Comparison of ENCODE assay signal across 10 cellular contexts in genomic region chr11:105099619-105100018, GRCh38. TPM values are rescaled to one million over a fixed set of nuclear protein-coding genes. Genes with fewer than 3 reads are reported as not detected.
DNase-seq lines count a peak whose midpoint lies in the region; ATAC-seq, FAIRE-seq and TF ChIP-seq lines count a peak whose summit lies in the region.
"Not testable (repeated sequence)": the region's sequence is repeated elsewhere in the genome, so short reads cannot be mapped to it uniquely, and the experiment has no call there.
"Had no signal": no experiment of that assay in that cellular context is flagged by ENCODE, and none has a peak within 500 bp of the region (broad histone marks: within the 10 kb centered on the region; RNA-seq: fewer than 3 reads in every experiment).

No MANE protein-coding gene starts in this region.

- CTCF ChIA-PET in CD4-positive, alpha-beta T cell (lab: Charles Lee); activated CD4-positive, alpha-beta T cell treated with anti-CD3 and anti-CD28 coated beads for 36 hours (lab: Charles Lee); endothelial cell of umbilical vein (lab: Charles Lee): not testable (repeated sequence)

- not testable (repeated sequence) for FAIRE-seq in endothelial cell of umbilical vein (lab: Jason Lieb, UNC)

- not testable (repeated sequence) for H3K9me3 ChIP-seq in CD4-positive, alpha-beta T cell (ENCODE audit: control insufficient read depth, low read length); Loucy (ENCODE audit: insufficient read depth, low read depth, low read length); endothelial cell of umbilical vein (replicated peaks; ENCODE audit: control insufficient read depth, insufficient read depth, low read length)

- not testable (repeated sequence) for H3K27me3 ChIP-seq in CD4-positive, alpha-beta T cell (ENCODE audit: control insufficient read depth, insufficient read depth, low read length); Loucy (ENCODE audit: insufficient read depth, low read length, poor library complexity, severe bottlenecking); endothelial cell of umbilical vein (ENCODE audit: control insufficient read depth in 2 of 2, insufficient read depth in 2 of 2, low read length in 2 of 2)

- not testable (repeated sequence) for H3F3A ChIP-seq in Loucy (ENCODE audit: low read depth)

- H3K9me1 ChIP-seq in endothelial cell of umbilical vein (replicated peaks; ENCODE audit: control insufficient read depth, extremely low read depth, insufficient read depth, low read length), result not testable (repeated sequence)

- not testable (repeated sequence) for TF ChIP-seq CTCF in CD4-positive, alpha-beta T cell (IDR thresholded peaks at IDR 0.05); Loucy (conservative IDR thresholded peaks at IDR 0.05; ENCODE audit: low read length); endothelial cell of umbilical vein (IDR thresholded peaks at IDR 0.05; ENCODE audit: extremely low read depth in 1 of 2, insufficient read depth in 1 of 2, low read depth in 1 of 2, low read length in 2 of 2)

- not testable (repeated sequence) for H3K79me2 ChIP-seq in Loucy (ENCODE audit: insufficient read depth, low read length); endothelial cell of umbilical vein (ENCODE audit: control insufficient read depth, insufficient read depth, low read length)

- dilution Hi-C loops in endothelial cell of umbilical vein (cut with MboI; ENCODE audit: extremely low pct_ligation_motif_present, low sequenced_read_pairs), result not testable (repeated sequence)

- not testable (repeated sequence) for H4K20me1 ChIP-seq in Loucy (ENCODE audit: insufficient read depth, low read length, poor library complexity, severe bottlenecking); endothelial cell of umbilical vein (replicated peaks; ENCODE audit: control insufficient read depth, extremely low read depth, insufficient read depth, low read length)

- H3K4me1 Mint-ChIP-seq in CD4-positive, alpha-beta T cell (ENCODE audit: low read depth), result peaks cover 30% of the 10 kb centered on the region
- peaks cover 29% of the 10 kb centered on the region for H3K4me1 Mint-ChIP-seq in activated CD4-positive, alpha-beta T cell treated with anti-CD3 and anti-CD28 coated beads for 36 hours
- H3K4me1 Mint-ChIP-seq in activated T-cell treated with anti-CD3 and anti-CD28 coated beads, Interleukin-2, amount 50 U/mL, for 4 hours (ENCODE audit: low read depth), result peaks cover 30% of the 10 kb centered on the region
- H3K4me1 Mint-ChIP-seq in activated naive CD8-positive, alpha-beta T cell treated with anti-CD3 and anti-CD28 coated beads, Interleukin-2, amount 50 U/mL, for 24 hours, result peaks cover 23% of the 10 kb centered on the region
- H3K4me1 Mint-ChIP-seq in natural killer cell treated with Interleukin-12 subunit alpha and Interleukin-12 subunit beta and Interleukin-15 and Interleukin-18, amount 100 ng/mL, for 72 hours (ENCODE audit: low read depth in 2 of 2), result peaks cover 16 to 29% of the 10 kb centered on the region in 2 donors

- POLR2A ChIA-PET in CD4-positive, alpha-beta T cell (lab: Charles Lee), result interaction anchor here (1.0 kb wide), 1 partner anchor 9 kb away, joined by 4 read pairs; no protein-coding TSS in a partner anchor
- POLR2A ChIA-PET in activated CD4-positive, alpha-beta T cell treated with anti-CD3 and anti-CD28 coated beads for 36 hours (lab: Charles Lee); endothelial cell of umbilical vein (lab: Charles Lee): not testable (repeated sequence)

- not testable (repeated sequence) for BruUV-seq in endothelial cell of umbilical vein (replicated peaks; lab: Mats Ljungman, UMichigan)

- H3K9ac ChIP-seq in Loucy (ENCODE audit: low read depth, low read length, poor library complexity, severe bottlenecking); endothelial cell of umbilical vein (replicated peaks; ENCODE audit: extremely low read depth, insufficient read depth, low read length): not testable (repeated sequence)

- TF ChIP-seq POLR2A in endothelial cell of umbilical vein (IDR thresholded peaks at IDR 0.05; ENCODE audit: low read depth, low read length), result not testable (repeated sequence)

- peak; percentile 29 for ATAC-seq in CD4-positive, alpha-beta T cell (ENCODE audit: poor library complexity)
- peak; percentile 40 for ATAC-seq in activated CD4-positive, alpha-beta T cell treated with anti-CD3 and anti-CD28 coated beads for 36 hours
- ATAC-seq in activated T-cell treated with anti-CD3 and anti-CD28 coated beads, Interleukin-2, amount 50 U/mL, for 4 hours, result peak; percentile 30 to 37
- ATAC-seq in activated naive CD8-positive, alpha-beta T cell treated with anti-CD3 and anti-CD28 coated beads, Interleukin-2, amount 50 U/mL, for 24 hours, result peak; percentile 58
- ATAC-seq in natural killer cell treated with Interleukin-12 subunit alpha and Interleukin-12 subunit beta and Interleukin-15 and Interleukin-18, amount 100 ng/mL, for 72 hours, result peak in 1 of 2 donors; percentile 65

- not testable (repeated sequence) for H3K36me3 Mint-ChIP-seq in CD4-positive, alpha-beta T cell (ENCODE audit: low read depth); activated CD4-positive, alpha-beta T cell treated with anti-CD3 and anti-CD28 coated beads for 36 hours (ENCODE audit: low read depth); activated T-cell treated with anti-CD3 and anti-CD28 coated beads, Interleukin-2, amount 50 U/mL, for 4 hours (ENCODE audit: insufficient read depth); activated naive CD8-positive, alpha-beta T cell treated with anti-CD3 and anti-CD28 coated beads, Interleukin-2, amount 50 U/mL, for 24 hours (ENCODE audit: low read depth); natural killer cell treated with Interleukin-12 subunit alpha and Interleukin-12 subunit beta and Interleukin-15 and Interleukin-18, amount 100 ng/mL, for 72 hours

- peaks cover 13% of the 10 kb centered on the region for H3K4me1 ChIP-seq in Loucy (ENCODE audit: insufficient read depth, low read length, poor library complexity, severe bottlenecking)
- H3K4me1 ChIP-seq in endothelial cell of umbilical vein (ENCODE audit: control insufficient read depth, extremely low read depth, insufficient read depth, low read length), result not testable (repeated sequence)

- H3K9me3 Mint-ChIP-seq in CD4-positive, alpha-beta T cell; activated CD4-positive, alpha-beta T cell treated with anti-CD3 and anti-CD28 coated beads for 36 hours (ENCODE audit: low read depth); activated T-cell treated with anti-CD3 and anti-CD28 coated beads, Interleukin-2, amount 50 U/mL, for 4 hours; activated naive CD8-positive, alpha-beta T cell treated with anti-CD3 and anti-CD28 coated beads, Interleukin-2, amount 50 U/mL, for 24 hours; natural killer cell treated with Interleukin-12 subunit alpha and Interleukin-12 subunit beta and Interleukin-15 and Interleukin-18, amount 100 ng/mL, for 72 hours: not testable (repeated sequence)

- H3K27ac ChIP-seq in CD4-positive, alpha-beta T cell (ENCODE audit: low read depth, low read length), result not testable (repeated sequence)
- peak overlapping the region; percentile 32 for H3K27ac ChIP-seq in endothelial cell of umbilical vein (ENCODE audit: insufficient read depth, low read depth, low read length)

- H3K27me3 Mint-ChIP-seq in CD4-positive, alpha-beta T cell; activated CD4-positive, alpha-beta T cell treated with anti-CD3 and anti-CD28 coated beads for 36 hours; activated T-cell treated with anti-CD3 and anti-CD28 coated beads, Interleukin-2, amount 50 U/mL, for 4 hours (ENCODE audit: low read depth); activated naive CD8-positive, alpha-beta T cell treated with anti-CD3 and anti-CD28 coated beads, Interleukin-2, amount 50 U/mL, for 24 hours; natural killer cell treated with Interleukin-12 subunit alpha and Interleukin-12 subunit beta and Interleukin-15 and Interleukin-18, amount 100 ng/mL, for 72 hours: not testable (repeated sequence)

- H3K27ac Mint-ChIP-seq in CD4-positive, alpha-beta T cell, result peak overlapping the region; percentile 45
- peak overlapping the region; percentile 18 for H3K27ac Mint-ChIP-seq in activated CD4-positive, alpha-beta T cell treated with anti-CD3 and anti-CD28 coated beads for 36 hours
- not testable (repeated sequence) for H3K27ac Mint-ChIP-seq in activated naive CD8-positive, alpha-beta T cell treated with anti-CD3 and anti-CD28 coated beads, Interleukin-2, amount 50 U/mL, for 24 hours
- peak overlapping the region; percentile 53 to 60 for H3K27ac Mint-ChIP-seq in natural killer cell treated with Interleukin-12 subunit alpha and Interleukin-12 subunit beta and Interleukin-15 and Interleukin-18, amount 100 ng/mL, for 72 hours

- not testable (repeated sequence) for H2AFZ ChIP-seq in Loucy (ENCODE audit: low read length); endothelial cell of umbilical vein (ENCODE audit: low read depth, low read length)

- H3K4me3 Mint-ChIP-seq in CD4-positive, alpha-beta T cell, result peak overlapping the region; percentile 67
- H3K4me3 Mint-ChIP-seq in activated CD4-positive, alpha-beta T cell treated with anti-CD3 and anti-CD28 coated beads for 36 hours; activated naive CD8-positive, alpha-beta T cell treated with anti-CD3 and anti-CD28 coated beads, Interleukin-2, amount 50 U/mL, for 24 hours: not testable (repeated sequence)
- H3K4me3 Mint-ChIP-seq in activated T-cell treated with anti-CD3 and anti-CD28 coated beads, Interleukin-2, amount 50 U/mL, for 4 hours, result peak overlapping the region; percentile 73
- H3K4me3 Mint-ChIP-seq in natural killer cell treated with Interleukin-12 subunit alpha and Interleukin-12 subunit beta and Interleukin-15 and Interleukin-18, amount 100 ng/mL, for 72 hours, result peak overlapping the region; percentile 63

- H3K9me2 ChIP-seq in Loucy (replicated peaks; ENCODE audit: low read depth, low read length), result not testable (repeated sequence)

- not testable (repeated sequence) for DNase-seq in CD4-positive, alpha-beta T cell; activated CD4-positive, alpha-beta T cell treated with anti-CD3 and anti-CD28 coated beads for 36 hours; activated T-cell treated with anti-CD3 and anti-CD28 coated beads, Interleukin-2, amount 50 U/mL, for 4 hours; activated naive CD8-positive, alpha-beta T cell treated with anti-CD3 and anti-CD28 coated beads, Interleukin-2, amount 50 U/mL, for 24 hours; endothelial cell of umbilical vein (ENCODE audit: low read depth, low spot score); natural killer cell treated with Interleukin-12 subunit alpha and Interleukin-12 subunit beta and Interleukin-15 and Interleukin-18, amount 100 ng/mL, for 72 hours (ENCODE audit: low spot score)

- H3K4me2 ChIP-seq in Loucy (ENCODE audit: low read depth, low read length, poor library complexity, severe bottlenecking) (peak overlapping the region; percentile 52), endothelial cell of umbilical vein (ENCODE audit: insufficient read depth, low read length) (peak overlapping the region; percentile 64)

- H3K36me3 ChIP-seq in Loucy (ENCODE audit: insufficient read depth, low read length); endothelial cell of umbilical vein (ENCODE audit: control insufficient read depth in 2 of 2, extremely low read depth in 1 of 2, insufficient read depth in 2 of 2, low read length in 2 of 2): not testable (repeated sequence)

- not testable (repeated sequence) for H3K4me3 ChIP-seq in Loucy (ENCODE audit: low read length, poor library complexity, severe bottlenecking); endothelial cell of umbilical vein (replicated peaks in 1 of 3; ENCODE audit: insufficient read depth in 1 of 3, low read depth in 1 of 3, low read length in 3 of 3)

- intact Hi-C loops in CD4-positive, alpha-beta T cell (cut with DNase I, micrococcal nuclease); activated CD4-positive, alpha-beta T cell treated with anti-CD3 and anti-CD28 coated beads for 36 hours (cut with DNase I, micrococcal nuclease); endothelial cell of umbilical vein (cut with micrococcal nuclease): not testable (repeated sequence)

RNA-seq across cellular contexts. Expression of gene CARD18, which starts 40.0 kb away (rescaled TPM):
- total RNA-seq in CD4-positive, alpha-beta T cell, result not detected
- not detected for total RNA-seq in activated CD4-positive, alpha-beta T cell treated with anti-CD3 and anti-CD28 coated beads for 36 hours
- not detected for total RNA-seq in activated T-cell treated with anti-CD3 and anti-CD28 coated beads, Interleukin-2, amount 50 U/mL, for 4 hours
- not detected in 2 replicates for total RNA-seq in endothelial cell of umbilical vein
- polyA plus RNA-seq in endothelial cell of umbilical vein, result not detected in 2 replicates
- polyA plus RNA-seq in endothelial cell of umbilical vein (2011; cell fraction: cytosol; rRNA removed), result not detected in 2 replicates
- not detected in 2 replicates for polyA plus RNA-seq in endothelial cell of umbilical vein (2011; cell fraction: nucleus; rRNA removed)
- polyA plus RNA-seq in endothelial cell of umbilical vein (2012), result not detected in 2 replicates
- polyA minus RNA-seq in endothelial cell of umbilical vein, result not detected in 2 replicates
- polyA minus RNA-seq in endothelial cell of umbilical vein (2011; cell fraction: cytosol; rRNA and poly(A)+ RNA removed), result not detected
- not detected in 2 replicates for polyA minus RNA-seq in endothelial cell of umbilical vein (2011; cell fraction: nucleus; rRNA and poly(A)+ RNA removed)
- total RNA-seq in natural killer cell treated with Interleukin-12 subunit alpha and Interleukin-12 subunit beta and Interleukin-15 and Interleukin-18, amount 100 ng/mL, for 72 hours, result not detected
- total RNA-seq: Caco-2 had no signal
- polyA plus RNA-seq: A549 had no signal

RNA-seq across cellular contexts. Expression of gene CARD16, which starts 54.5 kb away (rescaled TPM):
- 10 to 100 TPM; 22.4 to 23.6 TPM for total RNA-seq in CD4-positive, alpha-beta T cell
- 10 to 100 TPM; 11.6 to 13.9 TPM for total RNA-seq in activated CD4-positive, alpha-beta T cell treated with anti-CD3 and anti-CD28 coated beads for 36 hours
- 1 to 10 TPM; 2.7 to 4.7 (median 4.3) TPM for total RNA-seq in activated T-cell treated with anti-CD3 and anti-CD28 coated beads, Interleukin-2, amount 50 U/mL, for 4 hours
- total RNA-seq in endothelial cell of umbilical vein, result 68.7 and 76.6 TPM in 2 replicates
- polyA plus RNA-seq in endothelial cell of umbilical vein, result 22.3 and 26.8 TPM in 2 replicates
- 34.8 and 40.9 TPM in 2 replicates for polyA plus RNA-seq in endothelial cell of umbilical vein (2011; cell fraction: cytosol; rRNA removed)
- polyA plus RNA-seq in endothelial cell of umbilical vein (2011; cell fraction: nucleus; rRNA removed), result 10.7 and 12.3 TPM in 2 replicates
- 139 and 144 TPM in 2 replicates for polyA plus RNA-seq in endothelial cell of umbilical vein (2012)
- 5.1 and 15.9 TPM in 2 replicates for polyA minus RNA-seq in endothelial cell of umbilical vein
- 16.2 TPM for polyA minus RNA-seq in endothelial cell of umbilical vein (2011; cell fraction: cytosol; rRNA and poly(A)+ RNA removed)
- polyA minus RNA-seq in endothelial cell of umbilical vein (2011; cell fraction: nucleus; rRNA and poly(A)+ RNA removed), result 11.6 and 12.7 TPM in 2 replicates
- 10 to 100 TPM; 17.1 to 58.3 TPM for total RNA-seq in natural killer cell treated with Interleukin-12 subunit alpha and Interleukin-12 subunit beta and Interleukin-15 and Interleukin-18, amount 100 ng/mL, for 72 hours
- polyA plus RNA-seq: A549, K562 had no signal
